ENCODE assay signal across 18 cellular contexts in the genomic region with DNA sequence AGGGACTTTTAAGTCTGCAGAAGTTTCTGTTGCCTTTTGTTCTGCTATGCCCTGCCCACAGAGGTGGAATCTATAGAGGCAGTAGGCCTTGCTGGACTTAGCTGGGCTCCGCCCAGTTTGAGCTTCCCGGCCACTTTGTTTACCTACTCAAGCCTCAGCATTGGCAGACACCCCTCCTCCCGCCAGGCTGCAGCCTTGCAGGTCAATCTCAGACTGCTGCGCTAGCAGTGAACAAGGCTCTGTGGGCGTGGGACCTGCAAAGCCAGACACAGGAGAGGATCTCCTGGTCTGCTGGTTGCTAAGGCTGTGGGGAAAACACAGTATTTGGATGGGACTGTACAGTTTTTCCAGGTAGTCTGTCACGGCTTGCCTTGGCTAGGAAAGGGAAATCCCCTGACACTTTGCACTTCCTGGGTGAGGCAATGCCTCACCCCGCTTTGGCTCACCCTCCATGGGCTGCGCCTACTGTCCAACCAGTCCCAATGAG. TPM values are rescaled to one million over a fixed set of nuclear protein-coding genes. Genes with fewer than 3 reads are reported as not detected.
DNase-seq lines count a peak whose midpoint lies in the region; ATAC-seq and TF ChIP-seq lines count a peak whose summit lies in the region.
"Had no signal": no experiment of that assay in that cellular context is flagged by ENCODE, and none has a peak within 500 bp of the region (broad histone marks: within the 10 kb centered on the region; RNA-seq: fewer than 3 reads in every experiment).

No MANE protein-coding gene starts in this region.

- WGBS in neuronal stem cell (ENCODE audit: extremely low coverage in 2 of 2, insufficient read length in 2 of 2, insufficient replicate concordance in 1 of 2), 2 donors = no CpG with 5 or more reads among the region's 8 CpGs

- H3K4me1 ChIP-seq in ES-I3 (ENCODE audit: insufficient read depth, low read length) (no peaks in the 10 kb centered on the region), neuronal stem cell (ENCODE audit: control insufficient read depth in 2 of 2, insufficient read depth in 1 of 2, low read depth in 1 of 2, low read length in 2 of 2) (peaks cover 2 to 4% of the 10 kb centered on the region in 2 donors), MM.1S (ENCODE audit: low read length) (no peaks in the 10 kb centered on the region)
- H3K4me1 ChIP-seq: right atrium auricular region had no signal

- H2BK5ac ChIP-seq in neuronal stem cell (ENCODE audit: low read length) = no peak overlapping the region

- H3K79me1 ChIP-seq in neuronal stem cell (ENCODE audit: low read depth, low read length) = no peaks in the 10 kb centered on the region

- H3K27ac Mint-ChIP-seq in stimulated activated effector memory CD8-positive, alpha-beta T cell treated with anti-CD3 and anti-CD28 coated beads, Interleukin-12 subunit alpha, Interleukin-12 subunit beta, amount 100 ng/mL, for 72 hours = no peak overlapping the region
- H3K27ac Mint-ChIP-seq: activated CD4-positive, alpha-beta T cell treated with anti-CD3 and anti-CD28 coated beads, Interleukin-2, amount 10 ng/mL, durations not matched to agents 24 days and 14 days; activated T-cell treated with anti-CD3 and anti-CD28 coated beads, Interleukin-2, amount 50 U/mL, for 72 hours; naive B cell; stimulated activated memory B cell treated with anti-CD40 and anti-IgM and Interleukin-4, amounts not matched to agents 10 μg/mL and 1 μg/mL and 100 μg/mL, for 72 hours; T-helper 17 cell had no signal

- no peaks in the 10 kb centered on the region; the same call in 1 of the 2 replicates for H3K9me3 ChIP-seq in ES-I3 (ENCODE audit: control insufficient read depth, insufficient read depth, low read length)
- no peaks in the 10 kb centered on the region for H3K9me3 ChIP-seq in neuronal stem cell (replicated peaks in 1 of 2; ENCODE audit: control insufficient read depth in 2 of 2, insufficient read depth in 1 of 2, low read depth in 1 of 2, low read length in 2 of 2)
- H3K9me3 ChIP-seq in MM.1S (replicated peaks; ENCODE audit: insufficient read depth, low read length) = no peaks in the 10 kb centered on the region
- H3K9me3 ChIP-seq: right atrium auricular region had no signal

- peaks cover 2% of the 10 kb centered on the region for H3K9me3 Mint-ChIP-seq in stimulated activated effector memory CD8-positive, alpha-beta T cell treated with anti-CD3 and anti-CD28 coated beads, Interleukin-12 subunit alpha, Interleukin-12 subunit beta, amount 100 ng/mL, for 72 hours
- H3K9me3 Mint-ChIP-seq: activated CD4-positive, alpha-beta T cell treated with anti-CD3 and anti-CD28 coated beads, Interleukin-2, amount 10 ng/mL, durations not matched to agents 24 days and 14 days had no signal

- H3K27me3 ChIP-seq in neuronal stem cell (ENCODE audit: control insufficient read depth in 3 of 3, insufficient read depth in 3 of 3, low read depth in 1 of 3, low read length in 3 of 3) = no peaks in the 10 kb centered on the region
- no peaks in the 10 kb centered on the region for H3K27me3 ChIP-seq in MM.1S (replicated peaks; ENCODE audit: insufficient read depth, low read length)
- H3K27me3 ChIP-seq: right atrium auricular region had no signal

- no peak overlapping the region for H2BK120ac ChIP-seq in neuronal stem cell (ENCODE audit: low read depth, low read length)

- no peaks in the 10 kb centered on the region for H3K36me3 ChIP-seq in ES-I3 (ENCODE audit: insufficient read depth, low read length)
- no peaks in the 10 kb centered on the region for H3K36me3 ChIP-seq in neuronal stem cell (replicated peaks in 1 of 2; ENCODE audit: control insufficient read depth in 2 of 2, insufficient read depth in 2 of 2, low read length in 2 of 2)
- H3K36me3 ChIP-seq in MM.1S (replicated peaks; ENCODE audit: insufficient read depth, low read length) = no peaks in the 10 kb centered on the region
- H3K36me3 ChIP-seq: right atrium auricular region had no signal

- H3K27ac ChIP-seq in neuronal stem cell (replicated peaks; ENCODE audit: low read length) (no peak overlapping the region), MM.1S (ENCODE audit: low read length) (no peak overlapping the region)
- H3K27ac ChIP-seq: right atrium auricular region had no signal

- no peak for ATAC-seq in HG02678 (IDR thresholded peaks at IDR 0.05; ENCODE audit: unreplicated experiment)
- ATAC-seq in stimulated activated effector memory CD8-positive, alpha-beta T cell treated with anti-CD3 and anti-CD28 coated beads, Interleukin-12 subunit alpha, Interleukin-12 subunit beta, amount 100 ng/mL, for 72 hours = no peak
- ATAC-seq: activated T-cell treated with anti-CD3 and anti-CD28 coated beads, Interleukin-2, amount 50 U/mL, for 72 hours; Panc1; stimulated activated memory B cell treated with anti-CD40 and anti-IgM and Interleukin-4, amounts not matched to agents 10 μg/mL and 1 μg/mL and 100 μg/mL, for 72 hours; T-helper 17 cell had no signal

- peak overlapping the region; percentile 36; the same call in 1 of the 2 replicates for H3K9ac ChIP-seq in ES-I3 (ENCODE audit: low read depth, low read length)
- no peak overlapping the region for H3K9ac ChIP-seq in neuronal stem cell (ENCODE audit: low read depth, low read length, poor library complexity)
- H3K9ac ChIP-seq in MM.1S (ENCODE audit: low read length) = no peak overlapping the region

- H4K8ac ChIP-seq in neuronal stem cell (ENCODE audit: low read depth, low read length) = no peak overlapping the region

- peak; percentile 37 for DNase-seq in RPMI8226
- peak; percentile 42 for DNase-seq in iPS DF 19.7 (ENCODE audit: low read depth, low spot score)
- DNase-seq in neuronal stem cell (ENCODE audit: low spot score) = peak; percentile 35
- no peak for DNase-seq in stimulated activated effector memory CD8-positive, alpha-beta T cell treated with anti-CD3 and anti-CD28 coated beads, Interleukin-12 subunit alpha, Interleukin-12 subunit beta, amount 100 ng/mL, for 72 hours (ENCODE audit: low spot score in 2 of 2)
- no peak for DNase-seq in MM.1S
- DNase-seq in activated CD4-positive, CD25-positive, alpha-beta regulatory T cell treated with anti-CD3 and anti-CD28 coated beads, Interleukin-2, amount 50 U/mL, for 72 hours = no peak
- DNase-seq: activated CD4-positive, alpha-beta T cell treated with anti-CD3 and anti-CD28 coated beads, Interleukin-2, amount 10 ng/mL, durations not matched to agents 24 days and 14 days; activated T-cell treated with anti-CD3 and anti-CD28 coated beads, Interleukin-2, amount 50 U/mL, for 72 hours; GDM1; kidney; naive B cell; stimulated activated CD4-positive, alpha-beta T cell treated with anti-CD3 and anti-CD28 coated beads, Interleukin-4, amount 100 ng/mL, for 24 hours; T-helper 17 cell had no signal

- no peaks in the 10 kb centered on the region for H3K36me3 Mint-ChIP-seq in stimulated activated effector memory CD8-positive, alpha-beta T cell treated with anti-CD3 and anti-CD28 coated beads, Interleukin-12 subunit alpha, Interleukin-12 subunit beta, amount 100 ng/mL, for 72 hours
- H3K36me3 Mint-ChIP-seq: naive B cell; stimulated activated memory B cell treated with anti-CD40 and anti-IgM and Interleukin-4, amounts not matched to agents 10 μg/mL and 1 μg/mL and 100 μg/mL, for 72 hours had no signal

- H3K4me3 ChIP-seq in neuronal stem cell (ENCODE audit: low read length in 2 of 2) = no peak overlapping the region
- H3K4me3 ChIP-seq in MM.1S (ENCODE audit: low read length) = no peak overlapping the region
- H3K4me3 ChIP-seq: right atrium auricular region had no signal

- H4K20me1 ChIP-seq in MM.1S (ENCODE audit: insufficient read depth, low read length) = no peaks in the 10 kb centered on the region

- H3K4ac ChIP-seq in neuronal stem cell (ENCODE audit: low read length) = no peak overlapping the region

- no peak overlapping the region for H3K14ac ChIP-seq in neuronal stem cell (ENCODE audit: low read length)

- peak overlapping the region; percentile 38 for H2BK15ac ChIP-seq in neuronal stem cell (ENCODE audit: low read length)

- no peak overlapping the region for H3K23ac ChIP-seq in neuronal stem cell (ENCODE audit: low read depth, low read length, poor library complexity)

- no peaks in the 10 kb centered on the region for H3K4me1 Mint-ChIP-seq in stimulated activated effector memory CD8-positive, alpha-beta T cell treated with anti-CD3 and anti-CD28 coated beads, Interleukin-12 subunit alpha, Interleukin-12 subunit beta, amount 100 ng/mL, for 72 hours
- H3K4me1 Mint-ChIP-seq: activated CD4-positive, alpha-beta T cell treated with anti-CD3 and anti-CD28 coated beads, Interleukin-2, amount 10 ng/mL, durations not matched to agents 24 days and 14 days; naive B cell; stimulated activated memory B cell treated with anti-CD40 and anti-IgM and Interleukin-4, amounts not matched to agents 10 μg/mL and 1 μg/mL and 100 μg/mL, for 72 hours; T-helper 17 cell had no signal

- H3K4me3 Mint-ChIP-seq in stimulated activated effector memory CD8-positive, alpha-beta T cell treated with anti-CD3 and anti-CD28 coated beads, Interleukin-12 subunit alpha, Interleukin-12 subunit beta, amount 100 ng/mL, for 72 hours = no peak overlapping the region
- H3K4me3 Mint-ChIP-seq: activated CD4-positive, alpha-beta T cell treated with anti-CD3 and anti-CD28 coated beads, Interleukin-2, amount 10 ng/mL, durations not matched to agents 24 days and 14 days; activated T-cell treated with anti-CD3 and anti-CD28 coated beads, Interleukin-2, amount 50 U/mL, for 72 hours; naive B cell; stimulated activated memory B cell treated with anti-CD40 and anti-IgM and Interleukin-4, amounts not matched to agents 10 μg/mL and 1 μg/mL and 100 μg/mL, for 72 hours; T-helper 17 cell had no signal

- H2BK12ac ChIP-seq in neuronal stem cell (ENCODE audit: low read length) = no peak overlapping the region

- no peaks in the 10 kb centered on the region for H3F3A ChIP-seq in MM.1S (ENCODE audit: insufficient read depth, low read length)

- no peak for TF ChIP-seq CTCF in MM.1S (IDR thresholded peaks at IDR 0.05; ENCODE audit: low read length)

- no peak overlapping the region for H4K91ac ChIP-seq in neuronal stem cell (ENCODE audit: low read depth, low read length, poor library complexity)

- H2AFZ ChIP-seq in neuronal stem cell (ENCODE audit: low read length) = peak overlapping the region; percentile 83
- H2AFZ ChIP-seq in MM.1S (ENCODE audit: low read length) = no peak overlapping the region

- no peaks in the 10 kb centered on the region for H3K9me2 ChIP-seq in MM.1S (replicated peaks; ENCODE audit: insufficient read depth, low read length)

- H3K79me2 ChIP-seq in MM.1S (ENCODE audit: low read length) = no peaks in the 10 kb centered on the region

- H3K4me2 ChIP-seq in neuronal stem cell (ENCODE audit: insufficient read depth, low read length, poor library complexity, severe bottlenecking) (peak overlapping the region; percentile 40), MM.1S (ENCODE audit: low read depth, low read length) (no peak overlapping the region)

- H3K18ac ChIP-seq in neuronal stem cell (ENCODE audit: low read length) = no peak overlapping the region

- no peak overlapping the region for H2AK5ac ChIP-seq in neuronal stem cell (ENCODE audit: low read depth, low read length)

RNA-seq across cellular contexts. Expression of gene CCDC59, which starts 43.7 kb away (rescaled TPM):
- 101 TPM for polyA plus RNA-seq in neuronal stem cell (2013, experiment 1 of 2)
- polyA plus RNA-seq in neuronal stem cell (2013, experiment 2 of 2) = 97.9 TPM

RNA-seq across cellular contexts. Expression of gene METTL25, which starts 43.9 kb away (rescaled TPM):
- polyA plus RNA-seq in neuronal stem cell (2013, experiment 1 of 2) = 4.7 TPM
- polyA plus RNA-seq in neuronal stem cell (2013, experiment 2 of 2) = 4.7 TPM

Comparison
In these comparisons a context has a peak if more than half of its experiments do, and no peak if none do; other contexts are left out.
1. DNase-seq: peak in RPMI8226 (single experiment), iPS DF 19.7 (single experiment) and neuronal stem cell (single experiment); none in stimulated activated effector memory CD8-positive, alpha-beta T cell treated with anti-CD3 and anti-CD28 coated beads, Interleukin-12 subunit alpha, Interleukin-12 subunit beta, amount 100 ng/mL, for 72 hours (0 of 2), MM.1S (single experiment) and activated CD4-positive, CD25-positive, alpha-beta regulatory T cell treated with anti-CD3 and anti-CD28 coated beads, Interleukin-2, amount 50 U/mL, for 72 hours (single experiment).